ENCODE assay signal across 9 cellular contexts in genomic region chr1:34742667-34743270, GRCh38. TPM values are rescaled to one million over a fixed set of nuclear protein-coding genes. Genes with fewer than 3 reads are reported as not detected.
DNase-seq lines count a peak whose midpoint lies in the region; ATAC-seq and TF ChIP-seq lines count a peak whose summit lies in the region.
"Had no signal": no experiment of that assay in that cellular context is flagged by ENCODE, and none has a peak within 500 bp of the region (broad histone marks: within the 10 kb centered on the region; RNA-seq: fewer than 3 reads in every experiment).

No MANE protein-coding gene starts in this region.

- peaks cover 6 to 10% of the 10 kb centered on the region in 2 donors for H3K27me3 Mint-ChIP-seq in natural killer cell (ENCODE audit: low read depth in 2 of 2)

- no peaks in the 10 kb centered on the region for H4K20me1 ChIP-seq in OCI-LY7 (ENCODE audit: insufficient read depth, low read length)

- peak; percentile 46 for DNase-seq in NK-92 treated with Interleukin-12 subunit alpha and Interleukin-12 subunit beta, amount 100 ng/mL, for 24 hours (lab: John Stamatoyannopoulos, UW)
- DNase-seq in NK-92 (lab: John Stamatoyannopoulos, UW; ENCODE audit: unreplicated experiment) (no peak), HUDEP-2 (lab: John Stamatoyannopoulos, UW; ENCODE audit: unreplicated experiment in 76 of 76) (peak in 66 of 76 experiments; percentile 5 to 84 (median 56)), OCI-LY7 (ENCODE audit: low spot score) (peak; percentile 72), activated T-cell treated with anti-CD3 and anti-CD28 coated beads for 4 hours (peak; percentile 69), esophagus muscularis mucosa (ENCODE audit: extremely low spot score) (no peak), natural killer cell (peak; percentile 69)
- DNase-seq in stimulated activated CD8-positive, alpha-beta memory T cell treated with anti-CD3 and anti-CD28 coated beads, Interleukin-7, amount 100 ng/mL, for 48 hours (ENCODE audit: extremely low read depth in 1 of 2, low read depth in 1 of 2): peak; percentile 56 to 66

- H3K4me1 ChIP-seq in OCI-LY7 (ENCODE audit: insufficient read depth, low read length, poor library complexity, severe bottlenecking) (no peaks in the 10 kb centered on the region), esophagus muscularis mucosa (peaks cover 0 to 3% (median 0%) of the 10 kb centered on the region in 4 donors)
- H3K4me1 ChIP-seq: BLaER1 treated with 17β-estradiol and CSF1 and Interleukin-3, amounts not matched to agents 10 nM and 100 nM had no signal

- no peak overlapping the region for H2AFZ ChIP-seq in OCI-LY7 (ENCODE audit: low read length)

- H3K27ac ChIP-seq in OCI-LY7 (ENCODE audit: low read depth, low read length, poor library complexity, severe bottlenecking) (no peak overlapping the region), esophagus muscularis mucosa (replicated peaks in 1 of 4) (no peak overlapping the region)
- H3K27ac ChIP-seq: BLaER1 treated with 17β-estradiol and CSF1 and Interleukin-3, amounts not matched to agents 10 nM and 100 nM had no signal

- no peak overlapping the region for H3K4me3 ChIP-seq in OCI-LY7 (ENCODE audit: low read depth, low read length, poor library complexity, severe bottlenecking)
- no peak overlapping the region for H3K4me3 ChIP-seq in esophagus muscularis mucosa
- H3K4me3 ChIP-seq: BLaER1 treated with 17β-estradiol and CSF1 and Interleukin-3, amounts not matched to agents 10 nM and 100 nM had no signal

- ATAC-seq in natural killer cell: peak; percentile 70 to 98 (median 83)

- no peaks in the 10 kb centered on the region for H3K9me3 ChIP-seq in OCI-LY7 (ENCODE audit: low read length)
- H3K9me3 ChIP-seq in esophagus muscularis mucosa: no peaks in the 10 kb centered on the region
- H3K9me3 ChIP-seq: BLaER1 treated with 17β-estradiol and CSF1 and Interleukin-3, amounts not matched to agents 10 nM and 100 nM had no signal

- no peak overlapping the region for H3K4me3 Mint-ChIP-seq in natural killer cell

- no peak for TF ChIP-seq EP300 in esophagus muscularis mucosa (IDR thresholded peaks at IDR 0.05)

- no peaks in the 10 kb centered on the region for H3K9me2 ChIP-seq in OCI-LY7 (ENCODE audit: insufficient read depth, low read length)

- no peaks in the 10 kb centered on the region for H3K9me3 Mint-ChIP-seq in natural killer cell

- BruUV-seq in OCI-LY7 (replicated peaks; lab: Mats Ljungman, UMichigan): no TSS peak

- H3K4me2 ChIP-seq in OCI-LY7 (ENCODE audit: low read length): no peak overlapping the region
- H3K4me2 ChIP-seq: BLaER1 treated with 17β-estradiol and CSF1 and Interleukin-3, amounts not matched to agents 10 nM and 100 nM had no signal

- intact Hi-C loops in OCI-LY7 (cut with micrococcal nuclease; ENCODE audit: unreplicated experiment): loop anchor here (1.0 to 10.0 kb wide), 3 partner anchors 282 to 1110 kb away; no protein-coding TSS in a partner anchor
- intact Hi-C loops in esophagus muscularis mucosa (cut with DNase I): loop anchor here (2.0 kb wide), 1 partner anchor 1110 kb away; no protein-coding TSS in a partner anchor
- intact Hi-C loops in natural killer cell (cut with micrococcal nuclease): loop anchor here (1.0 to 5.0 kb wide), 2 partner anchors 282 to 1110 kb away; no protein-coding TSS in a partner anchor

- H3K36me3 ChIP-seq in OCI-LY7 (ENCODE audit: insufficient read depth, low read length) (no peaks in the 10 kb centered on the region), esophagus muscularis mucosa (no peaks in the 10 kb centered on the region)
- H3K36me3 ChIP-seq: BLaER1 treated with 17β-estradiol and CSF1 and Interleukin-3, amounts not matched to agents 10 nM and 100 nM had no signal

- POLR2A ChIA-PET in OCI-LY7 (lab: Charles Lee): no interaction called here

- WGBS in esophagus muscularis mucosa: 25% methylated on average over 9 of the region's 16 CpGs

- peaks cover 0 to 51% (median under 1%) of the 10 kb centered on the region in 4 donors for H3K27me3 ChIP-seq in esophagus muscularis mucosa
- H3K27me3 ChIP-seq: BLaER1 treated with 17β-estradiol and CSF1 and Interleukin-3, amounts not matched to agents 10 nM and 100 nM had no signal

- TF ChIP-seq CTCF in OCI-LY7 (conservative IDR thresholded peaks at IDR 0.05; ENCODE audit: low read length) (peak; percentile 88), esophagus muscularis mucosa (IDR thresholded peaks at IDR 0.05) (peak; percentile 82 to 97 (median 86)), natural killer cell (IDR thresholded peaks at IDR 0.05) (peak; percentile 88)

- H3K4me1 Mint-ChIP-seq in natural killer cell: peaks cover 4 to 8% of the 10 kb centered on the region in 2 donors

- H3K36me3 Mint-ChIP-seq in natural killer cell: no peaks in the 10 kb centered on the region

- CTCF ChIA-PET in OCI-LY7 (lab: Charles Lee; ENCODE audit: unreplicated experiment): interaction anchor here (0.6 kb wide), 1 partner anchor 374 kb away, joined by 3 read pairs; no protein-coding TSS in a partner anchor

- no peaks in the 10 kb centered on the region for H3K79me2 ChIP-seq in OCI-LY7 (ENCODE audit: insufficient read depth, low read depth, low read length)

- TF ChIP-seq POLR2A in esophagus muscularis mucosa (IDR thresholded peaks at IDR 0.05; ENCODE audit: low read depth): no peak

- no peak overlapping the region for H3K27ac Mint-ChIP-seq in natural killer cell

RNA-seq across cellular contexts. Expression of gene GJB5, which starts 12.1 kb away (rescaled TPM):
- total RNA-seq in OCI-LY7 (2014; rRNA removed; shearing (Covaris generic)): not detected in 2 replicates
- total RNA-seq in OCI-LY7 (2022) (not detected in 2 replicates), esophagus muscularis mucosa (not detected), natural killer cell (not detected)

RNA-seq across cellular contexts. Expression of gene GJB4, which starts 16.8 kb away (rescaled TPM):
- not detected in 2 replicates for total RNA-seq in OCI-LY7 (2014; rRNA removed; shearing (Covaris generic))
- total RNA-seq in OCI-LY7 (2022): not detected in 2 replicates
- not detected for total RNA-seq in esophagus muscularis mucosa
- not detected for total RNA-seq in natural killer cell

RNA-seq across cellular contexts. Expression of gene GJB3, which starts 38.2 kb away (rescaled TPM):
- total RNA-seq in OCI-LY7 (2014; rRNA removed; shearing (Covaris generic)): not detected in 2 replicates
- total RNA-seq in OCI-LY7 (2022) (not detected in 2 replicates), esophagus muscularis mucosa (not detected), natural killer cell (not detected)

RNA-seq across cellular contexts. Expression of gene GJA4, which starts 50.0 kb away (rescaled TPM):
- not detected in 2 replicates for total RNA-seq in OCI-LY7 (2014; rRNA removed; shearing (Covaris generic))
- total RNA-seq in OCI-LY7 (2022) (not detected in 2 replicates), esophagus muscularis mucosa (10 to 100 TPM in 3 of 4 donors, 1 to 10 TPM in 1; 5.8 to 41.0 (median 28.0) TPM), natural killer cell (not detected)

Comparison
In these comparisons a context has a peak if more than half of its experiments do, and no peak if none do; other contexts are left out.
1. DNase-seq: peak in NK-92 treated with Interleukin-12 subunit alpha and Interleukin-12 subunit beta, amount 100 ng/mL, for 24 hours (single experiment), HUDEP-2 (66 of 76), OCI-LY7 (single experiment), activated T-cell treated with anti-CD3 and anti-CD28 coated beads for 4 hours (single experiment), natural killer cell (single experiment) and stimulated activated CD8-positive, alpha-beta memory T cell treated with anti-CD3 and anti-CD28 coated beads, Interleukin-7, amount 100 ng/mL, for 48 hours (2 of 2); none in NK-92 (single experiment) and esophagus muscularis mucosa (single experiment).
2. Peak in every context shown above with its lines, with median percentiles within 50 percentile points of each other: CTCF ChIP-seq.